In the genomic region with DNA sequence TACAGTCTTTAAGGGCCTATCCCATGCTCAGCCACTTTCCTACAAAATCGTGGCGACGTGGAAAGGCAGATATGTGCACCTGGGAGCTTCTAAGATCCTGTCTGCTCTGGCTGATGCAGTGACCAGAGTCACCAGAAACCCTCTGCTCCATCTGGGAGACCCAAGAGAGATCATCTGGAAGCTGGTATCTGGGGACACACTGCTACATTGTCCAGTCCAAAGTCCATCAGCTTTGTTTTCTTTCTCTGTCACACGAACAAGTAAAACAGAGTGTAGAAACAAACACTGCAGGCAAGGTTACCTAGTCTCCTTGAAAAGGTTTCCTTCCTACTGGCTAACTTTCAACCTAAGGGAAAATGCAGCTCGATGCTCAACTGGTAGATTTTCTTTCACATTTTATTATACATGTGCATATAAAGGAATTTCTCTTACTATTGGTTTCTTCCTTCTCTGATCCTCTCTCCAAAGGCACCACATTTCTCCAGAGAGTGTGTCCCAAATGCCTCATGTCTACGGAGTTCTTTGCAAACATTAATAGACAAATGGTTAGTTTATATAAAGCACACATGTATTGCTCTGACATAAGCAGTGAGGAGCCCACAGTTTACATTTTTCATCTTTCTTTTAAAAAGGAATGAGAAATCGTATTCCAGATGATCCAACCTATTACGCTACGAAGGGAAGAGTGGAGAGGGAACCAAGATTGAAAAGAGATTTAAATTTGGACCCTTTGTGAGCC, we compare ENCODE assay signal across 1 cellular context.
TF ChIP-seq lines count a peak whose summit lies in the region.

No MANE protein-coding gene starts in this region.

TF ChIP-seq in HepG2, 621 proteins besides CTCF, POLR2A, EP300 and RAD21 (continued from another document and continues in another):
- TF ChIP-seq AHDC1 (CRISPR knock-in tag; IDR thresholded peaks at IDR 0.05; ENCODE audit: borderline replicate concordance) (peak; percentile 72; the same call in 1 of the 2 replicates), CC2D1A (CRISPR knock-in tag; IDR thresholded peaks at IDR 0.05) (no peak), PHF5A (CRISPR knock-in tag; IDR thresholded peaks at IDR 0.05; ENCODE audit: low read depth, unreplicated experiment) (no peak), KMT2A (CRISPR knock-in tag; IDR thresholded peaks at IDR 0.05) (no peak), SAFB2 (CRISPR knock-in tag; IDR thresholded peaks at IDR 0.05; ENCODE audit: borderline replicate concordance, low read depth) (no peak), RORA (CRISPR knock-in tag; IDR thresholded peaks at IDR 0.05) (no peak), ZNF326 (CRISPR knock-in tag; IDR thresholded peaks at IDR 0.05; ENCODE audit: borderline replicate concordance) (no peak), RERE (CRISPR knock-in tag; IDR thresholded peaks at IDR 0.05; ENCODE audit: low read depth) (no peak), FIP1L1 (IDR thresholded peaks at IDR 0.05; ENCODE audit: borderline replicate concordance, insufficient read depth, low read depth, low read length) (no peak), TSC22D2 (CRISPR knock-in tag; IDR thresholded peaks at IDR 0.05; ENCODE audit: borderline replicate concordance) (no peak), ZFP62 (CRISPR knock-in tag; IDR thresholded peaks at IDR 0.05) (no peak), ZNF331 (CRISPR knock-in tag; IDR thresholded peaks at IDR 0.05) (peak; percentile 54; the same call in 1 of the 2 replicates), ZNF891 (CRISPR knock-in tag; IDR thresholded peaks at IDR 0.05) (no peak), ZNF230 (CRISPR knock-in tag; IDR thresholded peaks at IDR 0.05) (no peak), ZNF616 (CRISPR knock-in tag; IDR thresholded peaks at IDR 0.05; ENCODE audit: low read depth) (no peak), YY1 (IDR thresholded peaks at IDR 0.05; ENCODE audit: insufficient read depth, insufficient replicate concordance, low read depth, low read length) (no peak), SATB2 (CRISPR knock-in tag; IDR thresholded peaks at IDR 0.05) (no peak), MIXL1 (CRISPR knock-in tag; IDR thresholded peaks at IDR 0.05) (0 out of 2 replicates have a peak, but pooled peaks have one; percentile 20), ZC3H4 (CRISPR knock-in tag; IDR thresholded peaks at IDR 0.05; ENCODE audit: borderline replicate concordance) (no peak), ZEB1 (IDR thresholded peaks at IDR 0.05; ENCODE audit: insufficient replicate concordance, low read depth) (no peak), MXI1 (IDR thresholded peaks at IDR 0.05; ENCODE audit: borderline replicate concordance, low read depth, low read length) (no peak), NR1H2 (CRISPR knock-in tag; IDR thresholded peaks at IDR 0.05; ENCODE audit: borderline replicate concordance, low read depth) (no peak), GATAD2A (CRISPR knock-in tag; IDR thresholded peaks at IDR 0.05) (peak; percentile 81), ZNF878 (CRISPR knock-in tag; IDR thresholded peaks at IDR 0.05) (no peak), TCF7 (IDR thresholded peaks at IDR 0.05; ENCODE audit: low read depth) (no peak), ZKSCAN8 (CRISPR knock-in tag; IDR thresholded peaks at IDR 0.05; ENCODE audit: borderline replicate concordance) (no peak), DR1 (CRISPR knock-in tag; IDR thresholded peaks at IDR 0.05) (no peak), ZKSCAN5 (CRISPR knock-in tag; IDR thresholded peaks at IDR 0.05) (no peak), ZNF556 (CRISPR knock-in tag; IDR thresholded peaks at IDR 0.05; ENCODE audit: borderline replicate concordance) (no peak), FOXP1 (IDR thresholded peaks at IDR 0.05) (no peak), FOXP1 (CRISPR knock-in tag; IDR thresholded peaks at IDR 0.05) (peak; percentile 59)
- TF ChIP-seq, protein P1, sequence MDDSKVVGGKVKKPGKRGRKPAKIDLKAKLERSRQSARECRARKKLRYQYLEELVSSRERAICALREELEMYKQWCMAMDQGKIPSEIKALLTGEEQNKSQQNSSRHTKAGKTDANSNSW (CRISPR knock-in tag; IDR thresholded peaks at IDR 0.05; ENCODE audit: borderline replicate concordance), result no peak
- TF ChIP-seq, protein P2, sequence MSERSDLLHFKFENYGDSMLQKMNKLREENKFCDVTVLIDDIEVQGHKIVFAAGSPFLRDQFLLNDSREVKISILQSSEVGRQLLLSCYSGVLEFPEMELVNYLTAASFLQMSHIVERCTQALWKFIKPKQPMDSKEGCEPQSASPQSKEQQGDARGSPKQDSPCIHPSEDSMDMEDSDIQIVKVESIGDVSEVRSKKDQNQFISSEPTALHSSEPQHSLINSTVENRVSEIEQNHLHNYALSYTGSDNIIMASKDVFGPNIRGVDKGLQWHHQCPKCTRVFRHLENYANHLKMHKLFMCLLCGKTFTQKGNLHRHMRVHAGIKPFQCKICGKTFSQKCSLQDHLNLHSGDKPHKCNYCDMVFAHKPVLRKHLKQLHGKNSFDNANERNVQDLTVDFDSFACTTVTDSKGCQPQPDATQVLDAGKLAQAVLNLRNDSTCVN (CRISPR knock-in tag; IDR thresholded peaks at IDR 0.05; ENCODE audit: borderline replicate concordance), result no peak
- TF ChIP-seq, protein P3, sequence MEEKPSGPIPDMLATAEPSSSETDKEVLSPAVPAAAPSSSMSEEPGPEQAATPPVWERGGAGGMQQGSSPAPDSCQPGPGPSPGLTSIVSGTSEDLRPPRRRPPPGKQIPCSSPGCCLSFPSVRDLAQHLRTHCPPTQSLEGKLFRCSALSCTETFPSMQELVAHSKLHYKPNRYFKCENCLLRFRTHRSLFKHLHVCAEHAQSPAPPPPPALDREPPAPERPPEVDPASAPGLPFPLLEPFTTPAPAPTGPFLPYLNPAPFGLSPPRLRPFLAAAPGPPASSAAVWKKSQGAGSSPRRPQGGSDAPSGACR (CRISPR knock-in tag; IDR thresholded peaks at IDR 0.05), result no peak
- TF ChIP-seq, protein P4, sequence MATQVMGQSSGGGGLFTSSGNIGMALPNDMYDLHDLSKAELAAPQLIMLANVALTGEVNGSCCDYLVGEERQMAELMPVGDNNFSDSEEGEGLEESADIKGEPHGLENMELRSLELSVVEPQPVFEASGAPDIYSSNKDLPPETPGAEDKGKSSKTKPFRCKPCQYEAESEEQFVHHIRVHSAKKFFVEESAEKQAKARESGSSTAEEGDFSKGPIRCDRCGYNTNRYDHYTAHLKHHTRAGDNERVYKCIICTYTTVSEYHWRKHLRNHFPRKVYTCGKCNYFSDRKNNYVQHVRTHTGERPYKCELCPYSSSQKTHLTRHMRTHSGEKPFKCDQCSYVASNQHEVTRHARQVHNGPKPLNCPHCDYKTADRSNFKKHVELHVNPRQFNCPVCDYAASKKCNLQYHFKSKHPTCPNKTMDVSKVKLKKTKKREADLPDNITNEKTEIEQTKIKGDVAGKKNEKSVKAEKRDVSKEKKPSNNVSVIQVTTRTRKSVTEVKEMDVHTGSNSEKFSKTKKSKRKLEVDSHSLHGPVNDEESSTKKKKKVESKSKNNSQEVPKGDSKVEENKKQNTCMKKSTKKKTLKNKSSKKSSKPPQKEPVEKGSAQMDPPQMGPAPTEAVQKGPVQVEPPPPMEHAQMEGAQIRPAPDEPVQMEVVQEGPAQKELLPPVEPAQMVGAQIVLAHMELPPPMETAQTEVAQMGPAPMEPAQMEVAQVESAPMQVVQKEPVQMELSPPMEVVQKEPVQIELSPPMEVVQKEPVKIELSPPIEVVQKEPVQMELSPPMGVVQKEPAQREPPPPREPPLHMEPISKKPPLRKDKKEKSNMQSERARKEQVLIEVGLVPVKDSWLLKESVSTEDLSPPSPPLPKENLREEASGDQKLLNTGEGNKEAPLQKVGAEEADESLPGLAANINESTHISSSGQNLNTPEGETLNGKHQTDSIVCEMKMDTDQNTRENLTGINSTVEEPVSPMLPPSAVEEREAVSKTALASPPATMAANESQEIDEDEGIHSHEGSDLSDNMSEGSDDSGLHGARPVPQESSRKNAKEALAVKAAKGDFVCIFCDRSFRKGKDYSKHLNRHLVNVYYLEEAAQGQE (IDR thresholded peaks at IDR 0.05; ENCODE audit: borderline replicate concordance in 1 of 2, low read depth in 1 of 2, low read length in 2 of 2), result no peak
- TF ChIP-seq, protein P5, sequence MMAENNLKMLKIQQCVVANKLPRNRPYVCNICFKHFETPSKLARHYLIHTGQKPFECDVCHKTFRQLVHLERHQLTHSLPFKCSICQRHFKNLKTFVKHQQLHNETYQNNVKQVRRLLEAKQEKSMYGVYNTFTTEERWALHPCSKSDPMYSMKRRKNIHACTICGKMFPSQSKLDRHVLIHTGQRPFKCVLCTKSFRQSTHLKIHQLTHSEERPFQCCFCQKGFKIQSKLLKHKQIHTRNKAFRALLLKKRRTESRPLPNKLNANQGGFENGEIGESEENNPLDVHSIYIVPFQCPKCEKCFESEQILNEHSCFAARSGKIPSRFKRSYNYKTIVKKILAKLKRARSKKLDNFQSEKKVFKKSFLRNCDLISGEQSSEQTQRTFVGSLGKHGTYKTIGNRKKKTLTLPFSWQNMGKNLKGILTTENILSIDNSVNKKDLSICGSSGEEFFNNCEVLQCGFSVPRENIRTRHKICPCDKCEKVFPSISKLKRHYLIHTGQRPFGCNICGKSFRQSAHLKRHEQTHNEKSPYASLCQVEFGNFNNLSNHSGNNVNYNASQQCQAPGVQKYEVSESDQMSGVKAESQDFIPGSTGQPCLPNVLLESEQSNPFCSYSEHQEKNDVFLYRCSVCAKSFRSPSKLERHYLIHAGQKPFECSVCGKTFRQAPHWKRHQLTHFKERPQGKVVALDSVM (CRISPR knock-in tag; IDR thresholded peaks at IDR 0.05), result no peak
